Comparison of ENCODE assay signal across 34 cellular contexts in genomic region chr2:20653695-20654306, GRCh38. TPM values are rescaled to one million over a fixed set of nuclear protein-coding genes. Genes with fewer than 3 reads are reported as not detected.
A peak's percentile ranks its signal among the peaks of the same experiment; 100 is the strongest.
DNase-seq lines count a peak whose midpoint lies in the region; ATAC-seq, FAIRE-seq and TF ChIP-seq lines count a peak whose summit lies in the region.
"Had no signal": no experiment of that assay in that cellular context is flagged by ENCODE, and none has a peak within 500 bp of the region (broad histone marks: within the 10 kb centered on the region; RNA-seq: fewer than 3 reads in every experiment).

No MANE protein-coding gene starts in this region.

- CTCF ChIA-PET in K562 (lab: Yijun Ruan, JAX; ENCODE audit: low intra/inter-chr PET ratio), result no interaction called here

- H3K79me2 ChIP-seq in MM.1S (ENCODE audit: low read length) (peaks cover 19% of the 10 kb centered on the region), K562 (ENCODE audit: control insufficient read depth, insufficient read depth, low read length) (no peaks in the 10 kb centered on the region; the same call in 2 of the 3 replicates)

- in situ Hi-C loops in K562 (cut with MboI), result loop anchor here (25.0 kb wide), 1 partner anchor 608 kb away; no protein-coding TSS in a partner anchor
- in situ Hi-C loops in GM13976 (cut with MboI; ENCODE audit: low sequenced_read_pairs, unreplicated experiment), result no loop called here

- DNase-seq in Right ventricle myocardium inferior (ENCODE audit: missing footprints) (peak; percentile 47), left ventricle myocardium superior (no peak), MM.1S (no peak), K562 (ENCODE audit: extremely low read depth in 1 of 4, low spot score in 3 of 4) (peak in 1 of 4 experiments; percentile 31), aorta (peak; percentile 24 to 61), GM13976 (ENCODE audit: low spot score) (no peak), sigmoid colon (no peak), kidney glomerular epithelial cell (lab: John Stamatoyannopoulos, UW) (no peak)
- DNase-seq: 8988T; activated CD4-positive, alpha-beta T cell treated with anti-CD3 and anti-CD28 coated beads, Interleukin-2, amount 50 U/mL, for 48 hours; activated CD4-positive, CD25-positive, alpha-beta regulatory T cell treated with anti-CD3 and anti-CD28 coated beads, Interleukin-2, amount 50 U/mL, for 72 hours; activated naive CD4-positive, alpha-beta T cell treated with anti-CD3 and anti-CD28 coated beads for 36 hours; activated T-cell treated with anti-CD3 and anti-CD28 coated beads, Interleukin-2, amount 50 U/mL, for 72 hours; adrenal gland; body of pancreas; Caco-2; cerebellar nuclear complex; esophagus squamous epithelium; foreskin keratinocyte; head of caudate nucleus; Kasumi-1; naive thymus-derived CD8-positive, alpha-beta T cell; NCI-H2107; NCI-H345; occipital lobe; stimulated activated CD4-positive, alpha-beta T cell treated with anti-CD3 and anti-CD28 coated beads, Interleukin-4, amount 100 ng/mL, for 24 hours; upper lobe of left lung had no signal

- no peaks in the 10 kb centered on the region for H3K27me3 ChIP-seq in MM.1S (replicated peaks; ENCODE audit: insufficient read depth, low read length)
- H3K27me3 ChIP-seq in K562 (ENCODE audit: control insufficient read depth in 2 of 2, insufficient read depth in 2 of 2, low read length in 2 of 2), result peaks cover 8 to 29% of the 10 kb centered on the region in 2 experiments; a peak in 4 of 5 replicates
- no peaks in the 10 kb centered on the region for H3K27me3 ChIP-seq in aorta (ENCODE audit: control insufficient read depth in 1 of 2, insufficient read depth in 2 of 2, low read length in 1 of 2)
- no peaks in the 10 kb centered on the region for H3K27me3 ChIP-seq in sigmoid colon
- H3K27me3 ChIP-seq: adrenal gland, body of pancreas, esophagus squamous epithelium, Peyer's patch, upper lobe of left lung had no signal

- 24% methylated on average over 6 of the region's 6 CpGs for WGBS in K562 (ENCODE audit: insufficient coverage, low coverage, missing lambda C conversion rate)
- 84 to 87% methylated on average over 6 of the region's 6 CpGs for WGBS in aorta, 2 donors
- WGBS in sigmoid colon, 2 donors, result 87 to 89% methylated on average over 6 of the region's 6 CpGs

- TF ChIP-seq CTCF in MM.1S (IDR thresholded peaks at IDR 0.05; ENCODE audit: low read length) (0 out of 2 replicates have a peak, but pooled peaks have one; percentile 5), K562 (IDR thresholded peaks at IDR 0.05 in 2 of 3, conservative IDR thresholded peaks at IDR 0.05 in 1 of 3; ENCODE audit: insufficient read depth in 2 of 3, low read depth in 1 of 3, low read length in 3 of 3) (peak; percentile 32 to 45 (median 42); a peak in 5 of 6 replicates), GM13976 (IDR thresholded peaks at IDR 0.05; ENCODE audit: borderline replicate concordance, control extremely low read depth, extremely low read depth, insufficient read depth, missing control alignments) (no peak), sigmoid colon (IDR thresholded peaks at IDR 0.05) (no peak)

- H3K36me3 ChIP-seq in MM.1S (replicated peaks; ENCODE audit: insufficient read depth, low read length) (no peaks in the 10 kb centered on the region), K562 (ENCODE audit: control insufficient read depth, insufficient read depth, low read length) (no peaks in the 10 kb centered on the region), aorta (ENCODE audit: control insufficient read depth in 1 of 2, insufficient read depth in 2 of 2, low read length in 1 of 2) (no peaks in the 10 kb centered on the region), sigmoid colon (no peaks in the 10 kb centered on the region)
- H3K36me3 ChIP-seq: adrenal gland, esophagus squamous epithelium, Peyer's patch, upper lobe of left lung had no signal

- H3K27ac ChIP-seq in MM.1S (ENCODE audit: low read length), result no peak overlapping the region
- H3K27ac ChIP-seq in K562 (ENCODE audit: extremely low read depth, low read depth, low read length), result no peak overlapping the region
- no peak overlapping the region for H3K27ac ChIP-seq in aorta (ENCODE audit: low read depth in 1 of 2, low read length in 2 of 2)
- no peak overlapping the region for H3K27ac ChIP-seq in sigmoid colon
- H3K27ac ChIP-seq: adrenal gland, body of pancreas, esophagus squamous epithelium, foreskin keratinocyte, Peyer's patch, upper lobe of left lung had no signal

- H3K4me2 ChIP-seq in MM.1S (ENCODE audit: low read depth, low read length) (no peak overlapping the region), K562 (ENCODE audit: insufficient read depth, low read length) (no peak overlapping the region)

- H3F3A ChIP-seq in MM.1S (ENCODE audit: insufficient read depth, low read length), result peaks cover 5% of the 10 kb centered on the region; the same call in 1 of the 2 replicates

- no peak for TF ChIP-seq RAD21 in K562 (CRISPR knock-in tag; conservative IDR thresholded peaks at IDR 0.05 in 1 of 2, IDR thresholded peaks at IDR 0.05 in 1 of 2)

- H3K9me1 ChIP-seq in K562 (ENCODE audit: control insufficient read depth, insufficient read depth, low read length), result no peaks in the 10 kb centered on the region

- H3K9me2 ChIP-seq in MM.1S (replicated peaks; ENCODE audit: insufficient read depth, low read length), result no peaks in the 10 kb centered on the region

- FAIRE-seq in K562 (lab: Jason Lieb, UNC), result no peak
- FAIRE-seq: endometrium, GM12891, islet of Langerhans, TTC549 had no signal

- no peaks in the 10 kb centered on the region for H4K20me1 ChIP-seq in MM.1S (ENCODE audit: insufficient read depth, low read length)
- no peaks in the 10 kb centered on the region for H4K20me1 ChIP-seq in K562 (replicated peaks; ENCODE audit: control insufficient read depth, insufficient read depth, low read length)

- TF ChIP-seq POLR2A in K562 (conservative IDR thresholded peaks at IDR 0.05) (no peak), sigmoid colon (IDR thresholded peaks at IDR 0.05) (no peak)

- TF ChIP-seq EP300 in K562 (IDR thresholded peaks at IDR 0.05; ENCODE audit: low read length) (no peak), sigmoid colon (IDR thresholded peaks at IDR 0.05) (no peak)

- no peaks in the 10 kb centered on the region for H3K9me3 ChIP-seq in MM.1S (replicated peaks; ENCODE audit: insufficient read depth, low read length)
- no peaks in the 10 kb centered on the region for H3K9me3 ChIP-seq in K562 (replicated peaks; ENCODE audit: control insufficient read depth, insufficient read depth, low read depth, low read length)
- H3K9me3 ChIP-seq in aorta (ENCODE audit: control insufficient read depth, low read length), result no peaks in the 10 kb centered on the region
- no peaks in the 10 kb centered on the region for H3K9me3 ChIP-seq in sigmoid colon
- H3K9me3 ChIP-seq: adrenal gland, body of pancreas, Caco-2, esophagus squamous epithelium, Peyer's patch, upper lobe of left lung had no signal

- intact Hi-C loops in Right ventricle myocardium inferior (cut with DNase I) (no loop called here), left ventricle myocardium superior (cut with micrococcal nuclease) (no loop called here), K562 (cut with micrococcal nuclease) (no loop called here), aorta (cut with DNase I) (no loop called here), sigmoid colon (cut with DNase I) (no loop called here)

- ATAC-seq in Right ventricle myocardium inferior, result no peak
- no peak for ATAC-seq in left ventricle myocardium superior
- ATAC-seq in K562, result no peak
- no peak for ATAC-seq in aorta (ENCODE audit: low FRiP score)
- ATAC-seq: activated T-cell treated with anti-CD3 and anti-CD28 coated beads, Interleukin-2, amount 50 U/mL, for 72 hours; body of pancreas; foreskin keratinocyte; naive thymus-derived CD8-positive, alpha-beta T cell had no signal

- BruUV-seq in K562 (replicated peaks; lab: Mats Ljungman, UMichigan), result no TSS peak

- H3K4me3 ChIP-seq in MM.1S (ENCODE audit: low read length), result no peak overlapping the region
- H3K4me3 ChIP-seq in K562, result no peak overlapping the region
- no peak overlapping the region for H3K4me3 ChIP-seq in aorta (ENCODE audit: low read length in 2 of 2)
- H3K4me3 ChIP-seq in sigmoid colon, result no peak overlapping the region
- H3K4me3 ChIP-seq: adrenal gland, body of pancreas, esophagus squamous epithelium, Peyer's patch, upper lobe of left lung had no signal

- H3K9ac ChIP-seq in MM.1S (ENCODE audit: low read length), result no peak overlapping the region
- no peak overlapping the region for H3K9ac ChIP-seq in K562 (ENCODE audit: insufficient read depth in 1 of 2, low read depth in 2 of 2, low read length in 2 of 2)

- POLR2A ChIA-PET in K562 (lab: Yijun Ruan, JAX), result no interaction called here

- H3K4me1 ChIP-seq in MM.1S (ENCODE audit: low read length) (peaks cover 10% of the 10 kb centered on the region), K562 (replicated peaks in 1 of 2; ENCODE audit: control insufficient read depth in 2 of 2, insufficient read depth in 2 of 2, low read length in 2 of 2) (peaks cover 6 to 20% of the 10 kb centered on the region in 2 experiments; a peak in 3 of 5 replicates), aorta (ENCODE audit: control insufficient read depth in 1 of 2, insufficient read depth in 2 of 2, low read length in 2 of 2) (no peaks in the 10 kb centered on the region), sigmoid colon (peaks cover 0 to 33% (median 25%) of the 10 kb centered on the region in 4 donors)

- no peak overlapping the region for H2AFZ ChIP-seq in MM.1S (ENCODE audit: low read length)
- no peak overlapping the region; the same call in 1 of the 2 replicates for H2AFZ ChIP-seq in K562 (ENCODE audit: low read depth, low read length)

RNA-seq across cellular contexts. Expression of gene HS1BP3, which starts 2.9 kb away (rescaled TPM):
- total RNA-seq in Right ventricle myocardium inferior, result 20.1 TPM
- 20.2 TPM for total RNA-seq in left ventricle myocardium superior
- total RNA-seq in K562 (2011; cell fraction: chromatin; rRNA removed; ENCODE audit: low replicate concordance), result 4.8 and 13.7 TPM in 2 replicates
- total RNA-seq in K562 (2011; cell fraction: nucleolus; rRNA removed), result 6.7 and 9.2 TPM in 2 replicates
- 8.7 and 9.6 TPM in 2 replicates for total RNA-seq in K562 (2011; cell fraction: nucleoplasm; rRNA removed)
- total RNA-seq in K562 (2014; rRNA removed), result 6.5 and 6.7 TPM in 2 replicates
- 2.0 and 3.5 TPM in 2 replicates for total RNA-seq in K562 (2014; rRNA removed; fragmentation: Illumina TruSeq; extraction: Trizol)
- 7.6 and 8.3 TPM in 2 replicates for total RNA-seq in K562 (2015; rRNA removed; fragmentation: Illumina TruSeq; extraction: Trizol)
- 7.4 and 7.5 TPM in 2 replicates for total RNA-seq in K562 (2021)
- 3.0 and 6.5 TPM in 2 replicates for polyA plus RNA-seq in K562 (2011; rRNA removed)
- 3.3 and 4.1 TPM in 2 replicates for polyA plus RNA-seq in K562 (2011; cell fraction: cytosol; rRNA removed)
- 8.2 and 10.8 TPM in 2 replicates for polyA plus RNA-seq in K562 (2011; cell fraction: nucleus; rRNA removed)
- polyA plus RNA-seq in K562 (2012), result 7.9 and 28.0 TPM in 2 replicates
- polyA plus RNA-seq in K562 (2014; fragmentation: Illumina TruSeq; extraction: Trizol), result 5.9 and 6.9 TPM in 2 replicates
- under 1 TPM; 0.41 to 0.63 TPM for polyA plus RNA-seq in K562 (2014; fragmentation: Nextera tagmentation; extraction: Ambion mirVana)
- polyA plus RNA-seq in K562 (2014; rRNA removed), result 5.9 and 6.2 TPM in 2 replicates
- 2.3 and 5.2 TPM in 2 replicates for polyA minus RNA-seq in K562 (2011; rRNA and poly(A)+ RNA removed)
- polyA minus RNA-seq in K562 (2011; cell fraction: cytosol; rRNA and poly(A)+ RNA removed), result 2.2 and 6.9 TPM in 2 replicates
- 9.1 and 9.4 TPM in 2 replicates for polyA minus RNA-seq in K562 (2011; cell fraction: nucleus; rRNA and poly(A)+ RNA removed)
- 10 to 100 TPM; 34.8 to 42.3 TPM for total RNA-seq in aorta
- 10 to 100 TPM; 27.5 to 33.6 TPM for polyA plus RNA-seq in aorta
- 10 to 100 TPM; 32.3 to 54.6 (median 41.8) TPM for total RNA-seq in sigmoid colon
- 10 to 100 TPM; 25.2 to 36.3 (median 25.3) TPM for polyA plus RNA-seq in sigmoid colon

RNA-seq across cellular contexts. Expression of gene GDF7, which starts 13.1 kb away (rescaled TPM):
- total RNA-seq in Right ventricle myocardium inferior (0.46 TPM), left ventricle myocardium superior (0.32 TPM), K562 (2014; rRNA removed) (not detected in 2 replicates), K562 (2014; rRNA removed; fragmentation: Illumina TruSeq; extraction: Trizol) (not detected in 2 replicates), K562 (2015; rRNA removed; fragmentation: Illumina TruSeq; extraction: Trizol) (not detected in 2 replicates), K562 (2021) (not detected in 2 replicates), aorta (10 to 100 TPM; 15.9 to 16.4 TPM), sigmoid colon (1 to 10 TPM in 1 of 4 donors, under 1 TPM in 3; 0.49 to 1.6 (median 0.77) TPM)
- total RNA-seq in K562 (2011; cell fraction: chromatin; rRNA removed; ENCODE audit: low replicate concordance), result not detected in 2 replicates
- total RNA-seq in K562 (2011; cell fraction: nucleolus; rRNA removed), result not detected in 2 replicates
- total RNA-seq in K562 (2011; cell fraction: nucleoplasm; rRNA removed), result not detected in 2 replicates
- polyA plus RNA-seq in K562 (2011; rRNA removed) (0.01 TPM in 1 of 2 replicates, not detected in the other), K562 (2014; fragmentation: Illumina TruSeq; extraction: Trizol) (not detected in 2 replicates), K562 (2014; fragmentation: Nextera tagmentation; extraction: Ambion mirVana) (under 1 TPM; 0.01 TPM), K562 (2014; rRNA removed) (0.01 TPM in 1 of 2 replicates, not detected in the other), aorta (10 to 100 TPM in 1 of 2 donors, 1 to 10 TPM in 1; 4.1 to 15.6 TPM), sigmoid colon (under 1 TPM; under 0.01 to 0.60 (median under 0.01) TPM)
- polyA plus RNA-seq in K562 (2011; cell fraction: cytosol; rRNA removed), result 0.01 TPM in 1 of 2 replicates, not detected in the other
- 0.06 TPM in 1 of 2 replicates, not detected in the other for polyA plus RNA-seq in K562 (2011; cell fraction: nucleus; rRNA removed)
- polyA plus RNA-seq in K562 (2012), result 0.04 and 0.11 TPM in 2 replicates
- polyA minus RNA-seq in K562 (2011; rRNA and poly(A)+ RNA removed), result under 0.01 and 0.03 TPM in 2 replicates
- polyA minus RNA-seq in K562 (2011; cell fraction: cytosol; rRNA and poly(A)+ RNA removed), result 0.09 TPM in 1 of 2 replicates, not detected in the other
- under 0.01 TPM in 1 of 2 replicates, not detected in the other for polyA minus RNA-seq in K562 (2011; cell fraction: nucleus; rRNA and poly(A)+ RNA removed)
- total RNA-seq: activated naive CD4-positive, alpha-beta T cell treated with anti-CD3 and anti-CD28 coated beads for 36 hours; foreskin keratinocyte; naive thymus-derived CD8-positive, alpha-beta T cell; T-helper 1 cell treated with Interleukin-12 subunit alpha and Interleukin-12 subunit beta and Interleukin-4 antibody, amounts not matched to agents 30 ng/mL and 1 ng/mL, for 36 hours had no signal
- polyA plus RNA-seq: CD14-positive monocyte, foreskin keratinocyte had no signal

Comparison
In these comparisons a context has a peak if more than half of its experiments do, and no peak if none do; other contexts are left out.
1. DNase-seq: peak in Right ventricle myocardium inferior (single experiment) and aorta (2 of 2); none in left ventricle myocardium superior (single experiment), MM.1S (single experiment), GM13976 (single experiment), sigmoid colon (single experiment) and kidney glomerular epithelial cell (single experiment).
2. CTCF ChIP-seq: peak in MM.1S (single experiment) and K562 (3 of 3); none in GM13976 (single experiment) and sigmoid colon (0 of 4).
3. RNA of gene GDF7, which starts 13.1 kb away (total RNA-seq): 15.9 to 16.4 TPM in aorta; 0.49 to 1.6 TPM in sigmoid colon, 0.46 TPM in Right ventricle myocardium inferior (single experiment), 0.32 TPM in left ventricle myocardium superior (single experiment) and not detected in K562; every median in the first group is over 4 times any median in the second.